ENCODE assay signal across 14 cellular contexts in genomic region chr1:53552146-53552940, GRCh38.
DNase-seq lines count a peak whose midpoint lies in the region; ATAC-seq lines count a peak whose summit lies in the region.
"Had no signal": no experiment of that assay in that cellular context is flagged by ENCODE, and none has a peak within 500 bp of the region (broad histone marks: within the 10 kb centered on the region; RNA-seq: fewer than 3 reads in every experiment).

No MANE protein-coding gene starts in this region.

- DNase-seq in NCI-H524 (lab: John Stamatoyannopoulos, UW) (peak; percentile 20 to 47), NCI-H524 treated with DMSO at 0.1 percent for 48 hours (lab: John Stamatoyannopoulos, UW) (no peak), LHCN-M2 (ENCODE audit: low read depth) (peak; percentile 73), astrocyte of the hippocampus (ENCODE audit: low read depth, low spot score) (peak; percentile 79), renal cortical epithelial cell (ENCODE audit: low read depth) (peak; percentile 77), HK-2 (ENCODE audit: unreplicated experiment) (no peak), NCI-H226 (no peak)
- DNase-seq: anterior cingulate cortex, DND-41, mesendoderm, MM.1S had no signal

- no peak for ATAC-seq in GM19035 (IDR thresholded peaks at IDR 0.05; ENCODE audit: unreplicated experiment)
- ATAC-seq: psoas muscle, T-helper 17 cell had no signal

Comparison
In these comparisons a context has a peak if more than half of its experiments do, and no peak if none do; other contexts are left out.
1. DNase-seq: peak in NCI-H524 (2 of 2), LHCN-M2 (single experiment), astrocyte of the hippocampus (single experiment) and renal cortical epithelial cell (single experiment); none in NCI-H524 treated with DMSO at 0.1 percent for 48 hours (single experiment), HK-2 (single experiment) and NCI-H226 (single experiment).